12 cellular contexts compared by ENCODE assay signal in the genomic region with DNA sequence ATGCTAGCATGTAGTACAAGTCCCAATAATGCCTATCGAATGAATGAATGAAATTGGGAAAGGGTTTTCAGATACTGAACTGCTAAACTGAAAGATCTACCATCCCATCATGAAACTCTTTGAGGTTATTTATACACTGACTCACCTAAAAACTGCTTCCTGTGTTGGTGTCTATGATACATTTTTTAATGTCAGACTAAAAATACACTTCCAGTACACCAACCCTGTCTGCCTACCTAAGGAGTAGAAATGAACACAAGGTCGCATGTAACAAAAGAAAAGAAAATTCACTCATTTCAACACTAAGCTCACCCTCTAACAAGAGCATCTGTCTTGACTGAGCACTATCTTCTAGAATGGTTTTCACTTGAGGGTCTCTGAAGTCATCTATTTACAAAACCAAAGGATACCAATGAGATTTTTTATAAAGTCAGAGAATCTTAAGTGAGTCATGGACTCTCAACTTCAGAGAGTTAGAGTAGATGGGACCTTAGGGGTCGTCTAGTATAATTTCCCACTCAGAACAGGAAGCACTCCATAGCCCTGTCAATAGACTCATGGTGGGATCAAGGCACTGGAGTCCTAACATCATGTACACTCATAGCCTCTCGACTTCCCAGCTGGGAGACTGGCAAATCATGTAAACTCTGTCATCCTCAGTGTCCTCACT. TPM values are rescaled to one million over a fixed set of nuclear protein-coding genes. Genes with fewer than 3 reads are reported as not detected.
DNase-seq lines count a peak whose midpoint lies in the region; ATAC-seq and TF ChIP-seq lines count a peak whose summit lies in the region.
"Had no signal": no experiment of that assay in that cellular context is flagged by ENCODE, and none has a peak within 500 bp of the region (broad histone marks: within the 10 kb centered on the region; RNA-seq: fewer than 3 reads in every experiment).

No MANE protein-coding gene starts in this region.

- peak; percentile 66 for DNase-seq in DMS53 treated with DMSO at 0.1 percent for 48 hours (lab: John Stamatoyannopoulos, UW; ENCODE audit: unreplicated experiment)
- DNase-seq in epithelial cell of esophagus (ENCODE audit: low read depth), result peak; percentile 63
- no peak for DNase-seq in spleen
- DNase-seq in head of caudate nucleus, result no peak
- no peak for DNase-seq in dorsolateral prefrontal cortex
- no peak for DNase-seq in SIG-M5 (lab: John Stamatoyannopoulos, UW)
- DNase-seq: AML-193; mucosa of descending colon; SHP77; stimulated activated CD4-positive, alpha-beta T cell treated with anti-CD3 and anti-CD28 coated beads, Interleukin-2, amount 100 ng/mL, for 24 hours had no signal

- H3K36me3 ChIP-seq in spleen, result no peaks in the 10 kb centered on the region

- H3K27ac ChIP-seq in spleen (no peak overlapping the region), dorsolateral prefrontal cortex (peak overlapping the region in 6 of 59 donors; percentile 1 to 60 (median 12))

- H3K9me3 ChIP-seq in spleen, result no peaks in the 10 kb centered on the region
- H3K9me3 ChIP-seq: mucosa of descending colon had no signal

- no peak overlapping the region for H3K4me3 ChIP-seq in epithelial cell of esophagus (ENCODE audit: low read length)
- H3K4me3 ChIP-seq in spleen, result no peak overlapping the region
- no peak overlapping the region for H3K4me3 ChIP-seq in dorsolateral prefrontal cortex
- H3K4me3 ChIP-seq: mucosa of descending colon had no signal

- TF ChIP-seq POLR2A in spleen (IDR thresholded peaks at IDR 0.05), result no peak

- WGBS in spleen, 5 donors, result 68 to 79% (median 71%) methylated on average over 4 of the region's 4 CpGs

- TF ChIP-seq CTCF in epithelial cell of esophagus (IDR thresholded peaks at IDR 0.05; ENCODE audit: insufficient read depth, low read depth, low read length, missing control alignments) (no peak), spleen (IDR thresholded peaks at IDR 0.05 in 8 of 11, conservative IDR thresholded peaks at IDR 0.05 in 3 of 11) (no peak), dorsolateral prefrontal cortex (IDR thresholded peaks at IDR 0.05 in 54 of 56, conservative IDR thresholded peaks at IDR 0.05 in 2 of 56; ENCODE audit: low read depth in 1 of 56, partially characterized antibody in 56 of 56) (no peak)

- peaks cover 0 to 9% (median 0%) of the 10 kb centered on the region in 6 donors for H3K4me1 ChIP-seq in spleen

- H3K27me3 ChIP-seq in spleen (replicated peaks in 1 of 7) (no peaks in the 10 kb centered on the region), dorsolateral prefrontal cortex (no peaks in the 10 kb centered on the region)

- intact Hi-C loops in spleen (cut with DNase I; ENCODE audit: low total_unique reads) (no loop called here), head of caudate nucleus (cut with DNase I) (no loop called here), dorsolateral prefrontal cortex (cut with DNase I) (no loop called here)

- ATAC-seq in GM21447 (IDR thresholded peaks at IDR 0.05; ENCODE audit: unreplicated experiment) (peak; percentile 75), HG03457 (IDR thresholded peaks at IDR 0.05; ENCODE audit: unreplicated experiment) (peak; percentile 48)

RNA-seq across cellular contexts. Expression of a gene that starts 53.4 kb away (rescaled TPM):
- total RNA-seq in spleen (10 to 100 TPM; 31.6 to 67.2 (median 61.7) TPM), dorsolateral prefrontal cortex (100 to 1,000 TPM in 93 of 120 experiments, 10 to 100 TPM in 27; 60.2 to 237 (median 115) TPM)
- 1 to 10 TPM; 5.6 to 9.3 (median 8.8) TPM for polyA plus RNA-seq in spleen

Comparison
In these comparisons a context has a peak if more than half of its experiments do, and no peak if none do; other contexts are left out.
1. DNase-seq: peak in DMS53 treated with DMSO at 0.1 percent for 48 hours (single experiment) and epithelial cell of esophagus (single experiment); none in spleen (single experiment), head of caudate nucleus (0 of 42), dorsolateral prefrontal cortex (0 of 10) and SIG-M5 (single experiment).